Comparison of ENCODE assay signal across 16 cellular contexts in the genomic region with DNA sequence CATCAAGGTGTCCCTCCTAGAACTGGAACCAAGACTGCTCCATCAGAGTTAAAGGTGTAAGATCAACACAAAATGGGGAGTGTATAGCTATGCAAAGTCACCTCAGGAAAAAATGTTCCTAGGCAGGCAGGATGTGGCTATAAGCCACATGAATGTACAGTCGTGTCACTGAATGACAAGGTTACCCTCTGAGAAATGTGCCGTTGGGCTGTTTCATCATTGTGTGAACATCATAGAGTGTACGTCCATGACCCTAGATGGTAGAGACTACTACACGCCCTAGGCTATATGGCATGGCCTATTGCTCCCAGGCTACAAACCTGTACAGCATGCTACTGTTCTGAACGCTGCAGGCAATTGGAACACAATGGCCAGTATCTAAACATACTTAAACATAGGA. TPM values are rescaled to one million over a fixed set of nuclear protein-coding genes. Genes with fewer than 3 reads are reported as not detected.
DNase-seq lines count a peak whose midpoint lies in the region; ATAC-seq and TF ChIP-seq lines count a peak whose summit lies in the region.
"Had no signal": no experiment of that assay in that cellular context is flagged by ENCODE, and none has a peak within 500 bp of the region (broad histone marks: within the 10 kb centered on the region; RNA-seq: fewer than 3 reads in every experiment).

No MANE protein-coding gene starts in this region.

- CTCF ChIA-PET in activated CD4-positive, alpha-beta T cell treated with anti-CD3 and anti-CD28 coated beads for 36 hours (lab: Charles Lee) = interaction anchor here (1.0 to 1.8 kb wide), 4 partner anchors 8 to 157 kb away, joined by 4 to 7 read pairs (median 6); no protein-coding TSS in a partner anchor

- intact Hi-C loops in activated CD4-positive, alpha-beta T cell treated with anti-CD3 and anti-CD28 coated beads for 36 hours (cut with DNase I, micrococcal nuclease) = loop anchor here in 1 of 2 experiments (1.0 kb wide), 2 partner anchors 24 to 131 kb away; no protein-coding TSS in a partner anchor

- peak; percentile 76 for DNase-seq in activated CD4-positive, alpha-beta T cell treated with anti-CD3 and anti-CD28 coated beads for 36 hours
- no peak for DNase-seq in activated CD4-positive, alpha-beta T cell treated with anti-CD3 and anti-CD28 coated beads for 1 hour
- DNase-seq in T-helper 2 cell treated with Interferon-gamma antibody and Interleukin-4, amounts not matched to agents 5 μg/mL and 100 μg/mL, for 36 hours (ENCODE audit: low spot score) = peak; percentile 75
- peak; percentile 58 to 66 for DNase-seq in activated naive CD4-positive, alpha-beta T cell treated with anti-CD3 and anti-CD28 coated beads, Interleukin-2, amount 50 U/mL, for 72 hours (ENCODE audit: low spot score in 2 of 2)
- peak; percentile 16 to 18 (median 17) for DNase-seq in stimulated activated CD4-positive, alpha-beta T cell treated with anti-CD3 and anti-CD28 coated beads, TNF-alpha, amount 100 ng/mL, for 48 hours (ENCODE audit: low read depth in 3 of 3)
- DNase-seq in NCI-H2081 (lab: John Stamatoyannopoulos, UW) (no peak), smooth muscle cell (lab: John Stamatoyannopoulos, UW; ENCODE audit: unreplicated experiment) (no peak)
- DNase-seq: NCI-H1436 treated with DMSO at 0.1 percent for 48 hours, NCI-H526 treated with DMSO at 0.1 percent for 48 hours, upper lobe of left lung had no signal

- H3K27ac Mint-ChIP-seq in activated CD4-positive, alpha-beta T cell treated with anti-CD3 and anti-CD28 coated beads for 36 hours = peak overlapping the region; percentile 84
- peak overlapping the region; percentile 94 for H3K27ac Mint-ChIP-seq in T-helper 2 cell treated with Interferon-gamma antibody and Interleukin-4, amounts not matched to agents 5 μg/mL and 100 μg/mL, for 36 hours
- peak overlapping the region; percentile 79 to 89 for H3K27ac Mint-ChIP-seq in activated naive CD4-positive, alpha-beta T cell treated with anti-CD3 and anti-CD28 coated beads, Interleukin-2, amount 50 U/mL, for 72 hours

- H3K27me3 Mint-ChIP-seq in activated CD4-positive, alpha-beta T cell treated with anti-CD3 and anti-CD28 coated beads for 36 hours = no peaks in the 10 kb centered on the region
- no peaks in the 10 kb centered on the region for H3K27me3 Mint-ChIP-seq in T-helper 2 cell treated with Interferon-gamma antibody and Interleukin-4, amounts not matched to agents 5 μg/mL and 100 μg/mL, for 36 hours (ENCODE audit: low read depth)

- no peaks in the 10 kb centered on the region for H4K20me1 ChIP-seq in smooth muscle cell (ENCODE audit: low read depth)

- H3K27me3 ChIP-seq in smooth muscle cell (ENCODE audit: low read depth) = no peaks in the 10 kb centered on the region
- H3K27me3 ChIP-seq: adrenal gland, right atrium auricular region, upper lobe of left lung had no signal

- no peak overlapping the region for H3K4me3 Mint-ChIP-seq in activated CD4-positive, alpha-beta T cell treated with anti-CD3 and anti-CD28 coated beads for 36 hours
- peak overlapping the region; percentile 72 for H3K4me3 Mint-ChIP-seq in T-helper 2 cell treated with Interferon-gamma antibody and Interleukin-4, amounts not matched to agents 5 μg/mL and 100 μg/mL, for 36 hours

- no peaks in the 10 kb centered on the region for H3K9me3 Mint-ChIP-seq in activated CD4-positive, alpha-beta T cell treated with anti-CD3 and anti-CD28 coated beads for 36 hours (ENCODE audit: low read depth)
- H3K9me3 Mint-ChIP-seq in T-helper 2 cell treated with Interferon-gamma antibody and Interleukin-4, amounts not matched to agents 5 μg/mL and 100 μg/mL, for 36 hours = no peaks in the 10 kb centered on the region
- H3K9me3 Mint-ChIP-seq in activated naive CD4-positive, alpha-beta T cell treated with anti-CD3 and anti-CD28 coated beads, Interleukin-2, amount 50 U/mL, for 72 hours = no peaks in the 10 kb centered on the region

- H3K4me3 ChIP-seq in smooth muscle cell = no peak overlapping the region
- H3K4me3 ChIP-seq: adrenal gland, right atrium auricular region, upper lobe of left lung had no signal

- no peak overlapping the region for H3K27ac ChIP-seq in smooth muscle cell (ENCODE audit: low read depth)
- H3K27ac ChIP-seq: adrenal gland, right atrium auricular region, upper lobe of left lung, VCaP had no signal

- no peaks in the 10 kb centered on the region for H3K9me3 ChIP-seq in smooth muscle cell (replicated peaks; ENCODE audit: low read depth)
- H3K9me3 ChIP-seq: adrenal gland, right atrium auricular region, upper lobe of left lung had no signal

- peaks cover 74% of the 10 kb centered on the region for H3K36me3 Mint-ChIP-seq in activated CD4-positive, alpha-beta T cell treated with anti-CD3 and anti-CD28 coated beads for 36 hours (ENCODE audit: low read depth)
- H3K36me3 Mint-ChIP-seq in T-helper 2 cell treated with Interferon-gamma antibody and Interleukin-4, amounts not matched to agents 5 μg/mL and 100 μg/mL, for 36 hours (ENCODE audit: low read depth) = peaks cover 54% of the 10 kb centered on the region
- peaks cover 33 to 40% of the 10 kb centered on the region in 2 donors for H3K36me3 Mint-ChIP-seq in activated naive CD4-positive, alpha-beta T cell treated with anti-CD3 and anti-CD28 coated beads, Interleukin-2, amount 50 U/mL, for 72 hours

- no peak for TF ChIP-seq CTCF in smooth muscle cell (IDR thresholded peaks at IDR 0.05; ENCODE audit: borderline replicate concordance, insufficient read depth, poor library complexity, severe bottlenecking)

- POLR2A ChIA-PET in activated CD4-positive, alpha-beta T cell treated with anti-CD3 and anti-CD28 coated beads for 36 hours (lab: Charles Lee) = interaction anchor here (1.0 to 1.1 kb wide), 2 partner anchors 9 to 11 kb away, joined by 3 read pairs; no protein-coding TSS in a partner anchor

- peak; percentile 96 for ATAC-seq in activated CD4-positive, alpha-beta T cell treated with anti-CD3 and anti-CD28 coated beads for 36 hours
- ATAC-seq in activated naive CD4-positive, alpha-beta T cell treated with anti-CD3 and anti-CD28 coated beads, Interleukin-2, amount 50 U/mL, for 72 hours = peak; percentile 94 to 99
- ATAC-seq in GM19397 (IDR thresholded peaks at IDR 0.05; ENCODE audit: unreplicated experiment) = no peak
- ATAC-seq: esophagus mucosa, Right ventricle myocardium inferior had no signal

- peaks cover 15% of the 10 kb centered on the region for H3K4me1 ChIP-seq in smooth muscle cell (ENCODE audit: low read depth)
- H3K4me1 ChIP-seq: right atrium auricular region, upper lobe of left lung had no signal

- no peaks in the 10 kb centered on the region for H3F3A ChIP-seq in smooth muscle cell (ENCODE audit: low read depth)

- H2AFZ ChIP-seq in smooth muscle cell (ENCODE audit: low read depth) = no peak overlapping the region

- no peak overlapping the region for H3K9ac ChIP-seq in smooth muscle cell (ENCODE audit: low read depth)

- WGBS in smooth muscle cell (ENCODE audit: low lambda C conversion rate) = 97% methylated on average over 5 of the region's 5 CpGs

- H3K79me2 ChIP-seq in smooth muscle cell (ENCODE audit: low read depth) = no peaks in the 10 kb centered on the region

- no peak overlapping the region for H3K4me2 ChIP-seq in smooth muscle cell

- H3K36me3 ChIP-seq in smooth muscle cell (ENCODE audit: low read depth) = no peaks in the 10 kb centered on the region

- H3K4me1 Mint-ChIP-seq in activated CD4-positive, alpha-beta T cell treated with anti-CD3 and anti-CD28 coated beads for 36 hours = peaks cover 22% of the 10 kb centered on the region
- H3K4me1 Mint-ChIP-seq in T-helper 2 cell treated with Interferon-gamma antibody and Interleukin-4, amounts not matched to agents 5 μg/mL and 100 μg/mL, for 36 hours (ENCODE audit: low read depth) = peaks cover 27% of the 10 kb centered on the region

RNA-seq across cellular contexts. Expression of a gene that starts 24.5 kb away (rescaled TPM):
- total RNA-seq in activated CD4-positive, alpha-beta T cell treated with anti-CD3 and anti-CD28 coated beads for 36 hours = 100 to 1,000 TPM; 331 to 372 TPM
- total RNA-seq in activated naive CD4-positive, alpha-beta T cell treated with anti-CD3 and anti-CD28 coated beads, Interleukin-2, amount 50 U/mL, for 72 hours = 100 to 1,000 TPM; 344 to 378 TPM
- 26.9 and 29.1 TPM in 2 replicates for total RNA-seq in smooth muscle cell
- polyA plus RNA-seq in smooth muscle cell = 77.7 and 85.3 TPM in 2 replicates

RNA-seq across cellular contexts. Expression of a gene that starts 30.4 kb away (rescaled TPM):
- 10 to 100 TPM; 92.6 to 97.4 TPM for total RNA-seq in activated CD4-positive, alpha-beta T cell treated with anti-CD3 and anti-CD28 coated beads for 36 hours
- 10 to 100 TPM; 51.8 to 83.8 TPM for total RNA-seq in activated naive CD4-positive, alpha-beta T cell treated with anti-CD3 and anti-CD28 coated beads, Interleukin-2, amount 50 U/mL, for 72 hours
- 12.4 and 17.7 TPM in 2 replicates for total RNA-seq in smooth muscle cell
- polyA plus RNA-seq in smooth muscle cell = 6.6 and 14.4 TPM in 2 replicates

Comparison
In these comparisons a context has a peak if more than half of its experiments do, and no peak if none do; other contexts are left out.
1. DNase-seq: peak in activated CD4-positive, alpha-beta T cell treated with anti-CD3 and anti-CD28 coated beads for 36 hours (single experiment), T-helper 2 cell treated with Interferon-gamma antibody and Interleukin-4, amounts not matched to agents 5 μg/mL and 100 μg/mL, for 36 hours (single experiment), activated naive CD4-positive, alpha-beta T cell treated with anti-CD3 and anti-CD28 coated beads, Interleukin-2, amount 50 U/mL, for 72 hours (2 of 2) and stimulated activated CD4-positive, alpha-beta T cell treated with anti-CD3 and anti-CD28 coated beads, TNF-alpha, amount 100 ng/mL, for 48 hours (3 of 3); none in activated CD4-positive, alpha-beta T cell treated with anti-CD3 and anti-CD28 coated beads for 1 hour (single experiment), NCI-H2081 (0 of 2) and smooth muscle cell (single experiment).
2. RNA of a gene that starts 24.5 kb away (total RNA-seq): 344 to 378 TPM in activated naive CD4-positive, alpha-beta T cell treated with anti-CD3 and anti-CD28 coated beads, Interleukin-2, amount 50 U/mL, for 72 hours and 331 to 372 TPM in activated CD4-positive, alpha-beta T cell treated with anti-CD3 and anti-CD28 coated beads for 36 hours; 26.9 to 29.1 TPM in smooth muscle cell; every median in the first group is over 10 times any median in the second.
3. Peak in every context shown above with its lines, with median percentiles within 50 percentile points of each other: H3K27ac Mint-ChIP-seq.